ENCODE assay signal across 35 cellular contexts in genomic region chr3:85667744-85668143, GRCh38.
"Had no signal": no experiment of that assay in that cellular context is flagged by ENCODE, and none has a peak within 500 bp of the region (broad histone marks: within the 10 kb centered on the region; RNA-seq: fewer than 3 reads in every experiment).

No MANE protein-coding gene starts in this region.

- H3K27me3 ChIP-seq: MG63 had no signal

- H3K9me3 ChIP-seq: MG63 had no signal

- DNase-seq: Kasumi-1, MG63, MM.1S, MV-4-11, NCI-H1048, NCI-H1092, NCI-H1092 treated with DMSO at 0.1 percent for 48 hours, NCI-H1105, NCI-H1105 treated with DMSO at 0.1 percent for 48 hours, NCI-H1417, NCI-H1417 treated with DMSO at 0.1 percent for 48 hours, NCI-H1436, NCI-H1436 treated with DMSO at 0.1 percent for 48 hours, NCI-H146, NCI-H1694, NCI-H1694 treated with DMSO at 0.1 percent for 48 hours, NCI-H187, NCI-H187 treated with DMSO at 0.1 percent for 48 hours, NCI-H1930, NCI-H2029, NCI-H2029 treated with DMSO at 0.1 percent for 48 hours, NCI-H2081, NCI-H2081 treated with DMSO at 0.1 percent for 48 hours, NCI-H2107, NCI-H2171, NCI-H2171 treated with DMSO at 0.1 percent for 48 hours, NCI-H2227 treated with DMSO at 0.1 percent for 48 hours, NCI-H226, NCI-H345, NCI-H446, NCI-H446 treated with DMSO at 0.1 percent for 48 hours, NCI-H510A, NCI-H510A treated with DMSO at 0.1 percent for 48 hours, NCI-H524, NCI-H524 treated with DMSO at 0.1 percent for 48 hours had no signal

- H3K4me3 ChIP-seq: MG63 had no signal

- H3K36me3 ChIP-seq: MG63 had no signal
